10 cellular contexts compared by ENCODE assay signal in genomic region chr12:56114084-56114483, GRCh38. TPM values are rescaled to one million over a fixed set of nuclear protein-coding genes. Genes with fewer than 3 reads are reported as not detected.
DNase-seq lines count a peak whose midpoint lies in the region; ATAC-seq and TF ChIP-seq lines count a peak whose summit lies in the region.
"Had no signal": no experiment of that assay in that cellular context is flagged by ENCODE, and none has a peak within 500 bp of the region (broad histone marks: within the 10 kb centered on the region; RNA-seq: fewer than 3 reads in every experiment).

No MANE protein-coding gene starts in this region.

- H3K4me3 Mint-ChIP-seq in activated CD4-positive, alpha-beta T cell treated with anti-CD3 and anti-CD28 coated beads for 36 hours: no peak overlapping the region
- no peak overlapping the region for H3K4me3 Mint-ChIP-seq in activated CD4-positive, alpha-beta memory T cell treated with anti-CD3 and anti-CD28 coated beads for 36 hours
- H3K4me3 Mint-ChIP-seq in nephron progenitor cell (no peak overlapping the region), chondrocyte (ENCODE audit: unreplicated experiment) (no peak overlapping the region)

- no peak for DNase-seq in activated CD4-positive, alpha-beta T cell treated with anti-CD3 and anti-CD28 coated beads for 36 hours
- DNase-seq in activated CD4-positive, alpha-beta T cell treated with anti-CD3 and anti-CD28 coated beads, Interleukin-2, amount 50 U/mL, for 1 hour: no peak
- no peak for DNase-seq in activated CD4-positive, alpha-beta memory T cell treated with anti-CD3 and anti-CD28 coated beads for 36 hours
- no peak for DNase-seq in nephron progenitor cell
- no peak for DNase-seq in chondrocyte (ENCODE audit: low spot score)
- DNase-seq: esophagus squamous epithelium, occipital lobe, SK-N-SH had no signal

- intact Hi-C loops in activated CD4-positive, alpha-beta T cell treated with anti-CD3 and anti-CD28 coated beads for 36 hours (cut with DNase I, micrococcal nuclease): loop anchor here in 1 of 2 experiments (10.0 kb wide), 2 partner anchors 971 to 1829 kb away; partner anchors contain the start of genes CBX5, HNRNPA1 and NAB2
- intact Hi-C loops in activated CD4-positive, alpha-beta memory T cell treated with anti-CD3 and anti-CD28 coated beads for 36 hours (cut with micrococcal nuclease): no loop called here

- no peaks in the 10 kb centered on the region for H3K9me3 Mint-ChIP-seq in activated CD4-positive, alpha-beta T cell treated with anti-CD3 and anti-CD28 coated beads for 36 hours (ENCODE audit: low read depth)
- no peaks in the 10 kb centered on the region for H3K9me3 Mint-ChIP-seq in activated CD4-positive, alpha-beta memory T cell treated with anti-CD3 and anti-CD28 coated beads for 36 hours
- no peaks in the 10 kb centered on the region for H3K9me3 Mint-ChIP-seq in nephron progenitor cell
- no peaks in the 10 kb centered on the region for H3K9me3 Mint-ChIP-seq in chondrocyte (ENCODE audit: low read depth)

- TF ChIP-seq CTCF in nephron progenitor cell (IDR thresholded peaks at IDR 0.05) (no peak), chondrocyte (IDR thresholded peaks at IDR 0.05) (no peak)

- peaks cover 62% of the 10 kb centered on the region for H3K36me3 Mint-ChIP-seq in activated CD4-positive, alpha-beta T cell treated with anti-CD3 and anti-CD28 coated beads for 36 hours (ENCODE audit: low read depth)
- H3K36me3 Mint-ChIP-seq in activated CD4-positive, alpha-beta memory T cell treated with anti-CD3 and anti-CD28 coated beads for 36 hours: peaks cover 64% of the 10 kb centered on the region
- H3K36me3 Mint-ChIP-seq in nephron progenitor cell (ENCODE audit: low read depth) (peaks cover 63% of the 10 kb centered on the region), chondrocyte (ENCODE audit: low read depth) (peaks cover 32% of the 10 kb centered on the region)

- peak overlapping the region; percentile 40 for H3K27ac Mint-ChIP-seq in activated CD4-positive, alpha-beta T cell treated with anti-CD3 and anti-CD28 coated beads for 36 hours
- peak overlapping the region; percentile 65 for H3K27ac Mint-ChIP-seq in activated CD4-positive, alpha-beta memory T cell treated with anti-CD3 and anti-CD28 coated beads for 36 hours
- H3K27ac Mint-ChIP-seq in nephron progenitor cell (peak overlapping the region; percentile 4), chondrocyte (ENCODE audit: unreplicated experiment) (no peak overlapping the region)

- POLR2A ChIA-PET in activated CD4-positive, alpha-beta T cell treated with anti-CD3 and anti-CD28 coated beads for 36 hours (lab: Charles Lee): interaction anchor here (1.2 to 4.7 kb wide), 2 partner anchors 10 kb away, joined by 6 to 76 read pairs; partner anchors contain the start of gene PA2G4
- POLR2A ChIA-PET in activated CD4-positive, alpha-beta memory T cell treated with anti-CD3 and anti-CD28 coated beads for 36 hours (lab: Charles Lee): interaction anchor here (6.7 kb wide), 1 partner anchor 8 kb away, joined by 101 read pairs; the partner anchor contains the start of gene PA2G4

- peaks cover 12% of the 10 kb centered on the region for H3K4me1 Mint-ChIP-seq in activated CD4-positive, alpha-beta T cell treated with anti-CD3 and anti-CD28 coated beads for 36 hours
- H3K4me1 Mint-ChIP-seq in activated CD4-positive, alpha-beta memory T cell treated with anti-CD3 and anti-CD28 coated beads for 36 hours (ENCODE audit: low read depth): peaks cover 16% of the 10 kb centered on the region
- peaks cover 16% of the 10 kb centered on the region for H3K4me1 Mint-ChIP-seq in nephron progenitor cell
- H3K4me1 Mint-ChIP-seq in chondrocyte (ENCODE audit: low read depth): peaks cover 21% of the 10 kb centered on the region

- CTCF ChIA-PET in activated CD4-positive, alpha-beta T cell treated with anti-CD3 and anti-CD28 coated beads for 36 hours (lab: Charles Lee): interaction anchor here (0.7 kb wide), 1 partner anchor 14 kb away, joined by 5 read pairs; no protein-coding TSS in a partner anchor
- CTCF ChIA-PET in activated CD4-positive, alpha-beta memory T cell treated with anti-CD3 and anti-CD28 coated beads for 36 hours (lab: Charles Lee): interaction anchor here (1.0 kb wide), 1 partner anchor 9 kb away, joined by 3 read pairs; no protein-coding TSS in a partner anchor

- no peak for ATAC-seq in activated CD4-positive, alpha-beta T cell treated with anti-CD3 and anti-CD28 coated beads for 36 hours
- ATAC-seq in HG02852 (IDR thresholded peaks at IDR 0.05; ENCODE audit: unreplicated experiment): no peak
- ATAC-seq: activated CD4-positive, CD25-positive, alpha-beta regulatory T cell treated with anti-CD3 and anti-CD28 coated beads, Interleukin-2, amount 50 U/mL, for 24 hours had no signal

- no peaks in the 10 kb centered on the region for H3K27me3 Mint-ChIP-seq in activated CD4-positive, alpha-beta T cell treated with anti-CD3 and anti-CD28 coated beads for 36 hours
- no peaks in the 10 kb centered on the region for H3K27me3 Mint-ChIP-seq in activated CD4-positive, alpha-beta memory T cell treated with anti-CD3 and anti-CD28 coated beads for 36 hours
- peaks cover 10% of the 10 kb centered on the region for H3K27me3 Mint-ChIP-seq in nephron progenitor cell (ENCODE audit: low read depth, poor library complexity)
- no peaks in the 10 kb centered on the region for H3K27me3 Mint-ChIP-seq in chondrocyte (ENCODE audit: low read depth)

RNA-seq across cellular contexts. Expression of gene RPL41, which starts 2.3 kb away (rescaled TPM):
- total RNA-seq in activated CD4-positive, alpha-beta T cell treated with anti-CD3 and anti-CD28 coated beads for 36 hours: 1,000 to 10,000 TPM; 5,101 to 9,949 TPM
- total RNA-seq in activated CD4-positive, alpha-beta memory T cell treated with anti-CD3 and anti-CD28 coated beads for 36 hours: 1,000 to 10,000 TPM; 5,210 to 5,251 TPM
- total RNA-seq in chondrocyte: 2,552 to 3,030 TPM (median 2,631 TPM) in 3 replicates

RNA-seq across cellular contexts. Expression of gene ZC3H10, which starts 4.0 kb away (rescaled TPM):
- 1 to 10 TPM; 6.4 to 6.5 TPM for total RNA-seq in activated CD4-positive, alpha-beta T cell treated with anti-CD3 and anti-CD28 coated beads for 36 hours
- total RNA-seq in activated CD4-positive, alpha-beta memory T cell treated with anti-CD3 and anti-CD28 coated beads for 36 hours: 1 to 10 TPM; 5.1 to 7.2 TPM
- total RNA-seq in chondrocyte: 5.0 to 11.2 TPM (median 8.0 TPM) in 3 replicates

RNA-seq across cellular contexts. Expression of gene PA2G4, which starts 9.7 kb away (rescaled TPM):
- 100 to 1,000 TPM; 446 to 695 TPM for total RNA-seq in activated CD4-positive, alpha-beta T cell treated with anti-CD3 and anti-CD28 coated beads for 36 hours
- total RNA-seq in activated CD4-positive, alpha-beta memory T cell treated with anti-CD3 and anti-CD28 coated beads for 36 hours: 100 to 1,000 TPM; 399 to 410 TPM
- 59.8 to 87.1 TPM (median 65.1 TPM) in 3 replicates for total RNA-seq in chondrocyte

RNA-seq across cellular contexts. Expression of gene ESYT1, which starts 14.0 kb away (rescaled TPM):
- 100 to 1,000 TPM; 132 to 160 TPM for total RNA-seq in activated CD4-positive, alpha-beta T cell treated with anti-CD3 and anti-CD28 coated beads for 36 hours
- total RNA-seq in activated CD4-positive, alpha-beta memory T cell treated with anti-CD3 and anti-CD28 coated beads for 36 hours: 100 to 1,000 TPM; 142 to 146 TPM
- 127 to 155 TPM (median 144 TPM) in 3 replicates for total RNA-seq in chondrocyte

RNA-seq across cellular contexts. Expression of gene ERBB3, which starts 34.1 kb away (rescaled TPM):
- under 1 TPM; 0.32 to 0.57 TPM for total RNA-seq in activated CD4-positive, alpha-beta T cell treated with anti-CD3 and anti-CD28 coated beads for 36 hours
- under 1 TPM; 0.82 to 0.86 TPM for total RNA-seq in activated CD4-positive, alpha-beta memory T cell treated with anti-CD3 and anti-CD28 coated beads for 36 hours
- 0.52 to 1.7 TPM (median 1.4 TPM) in 3 replicates for total RNA-seq in chondrocyte
